Comparison of ENCODE assay signal across 27 cellular contexts in genomic region chr3:110614181-110614580, GRCh38.
"Had no signal": no experiment of that assay in that cellular context is flagged by ENCODE, and none has a peak within 500 bp of the region (broad histone marks: within the 10 kb centered on the region; RNA-seq: fewer than 3 reads in every experiment).

No MANE protein-coding gene starts in this region.

- DNase-seq: naive thymus-derived CD4-positive, alpha-beta T cell; natural killer cell; occipital lobe; pancreas; psoas muscle; right cardiac atrium; right lobe of liver; sigmoid colon; small intestine; stimulated activated CD4-positive, alpha-beta T cell treated with anti-CD3 and anti-CD28 coated beads, Interleukin-1b, Interleukin-23, amount 100 ng/mL, for 48 hours; stimulated activated CD4-positive, alpha-beta T cell treated with anti-CD3 and anti-CD28 coated beads, Interleukin-4, amount 100 ng/mL, for 1 hour; stimulated activated CD4-positive, alpha-beta T cell treated with anti-CD3 and anti-CD28 coated beads, Interleukin-4, amount 100 ng/mL, for 4 hours; stimulated activated CD8-positive, alpha-beta memory T cell treated with anti-CD3 and anti-CD28 coated beads, Interleukin-4, amount 100 ng/mL, for 48 hours; stimulated activated naive CD4-positive, alpha-beta T cell; stimulated activated naive CD8-positive, alpha-beta T cell treated with anti-CD3 and anti-CD28 coated beads, Interleukin-15, amount 100 ng/mL, for 72 hours; stimulated activated naive CD8-positive, alpha-beta T cell treated with anti-CD3 and anti-CD28 coated beads, Interleukin-15, Interleukin-2, amounts not matched to agents 100 U/mL and 50 U/mL, for 24 hours; substantia nigra; testis; tibial artery; transverse colon; upper lobe of right lung; uterus had no signal

- H3K4me1 ChIP-seq: neural progenitor cell, psoas muscle, sigmoid colon, suprapubic skin, testis, tibial artery, upper lobe of right lung, uterus had no signal

- H3K36me3 ChIP-seq: neural progenitor cell, pancreas, right lobe of liver, sigmoid colon, suprapubic skin, tibial artery, transverse colon, upper lobe of right lung, uterus had no signal

- H3K36me3 Mint-ChIP-seq: naive thymus-derived CD4-positive, alpha-beta T cell; natural killer cell; neural progenitor cell; stimulated activated memory B cell treated with anti-CD40 and anti-IgM and Interleukin-4, amounts not matched to agents 10 μg/mL and 1 μg/mL and 100 μg/mL, for 72 hours had no signal

- H3K4me3 Mint-ChIP-seq: naive thymus-derived CD4-positive, alpha-beta T cell; natural killer cell; nephron; neural progenitor cell; stimulated activated memory B cell treated with anti-CD40 and anti-IgM and Interleukin-4, amounts not matched to agents 10 μg/mL and 1 μg/mL and 100 μg/mL, for 72 hours; stimulated activated naive CD8-positive, alpha-beta T cell treated with anti-CD3 and anti-CD28 coated beads, Interleukin-15, amount 100 ng/mL, for 72 hours; type B pancreatic cell had no signal

- H3K4me2 ChIP-seq: neural progenitor cell had no signal

- H3K9ac ChIP-seq: neural progenitor cell had no signal

- H3K27me3 Mint-ChIP-seq: stimulated activated memory B cell treated with anti-CD40 and anti-IgM and Interleukin-4, amounts not matched to agents 10 μg/mL and 1 μg/mL and 100 μg/mL, for 72 hours; stimulated activated naive CD8-positive, alpha-beta T cell treated with anti-CD3 and anti-CD28 coated beads, Interleukin-15, amount 100 ng/mL, for 72 hours; type B pancreatic cell had no signal

- H3K27me3 ChIP-seq: neural progenitor cell, pancreas, right lobe of liver, sigmoid colon, suprapubic skin, testis, tibial artery, transverse colon, upper lobe of right lung, uterus had no signal

- ATAC-seq: naive thymus-derived CD4-positive, alpha-beta T cell; natural killer cell; pancreas; psoas muscle; right cardiac atrium; right lobe of liver; stimulated activated memory B cell treated with anti-CD40 and anti-IgM and Interleukin-4, amounts not matched to agents 10 μg/mL and 1 μg/mL and 100 μg/mL, for 72 hours; stimulated activated naive CD8-positive, alpha-beta T cell treated with anti-CD3 and anti-CD28 coated beads, Interleukin-15, amount 100 ng/mL, for 72 hours; stimulated activated naive CD8-positive, alpha-beta T cell treated with anti-CD3 and anti-CD28 coated beads, Interleukin-15, Interleukin-2, amounts not matched to agents 100 U/mL and 50 U/mL, for 24 hours; upper lobe of right lung had no signal

- H3K9me3 ChIP-seq: pancreas, psoas muscle, right lobe of liver, sigmoid colon, suprapubic skin, testis, tibial artery, transverse colon, upper lobe of right lung, uterus had no signal

- H3K27ac ChIP-seq: neural progenitor cell, pancreas, psoas muscle, right lobe of liver, sigmoid colon, suprapubic skin, testis, tibial artery, transverse colon, upper lobe of right lung, uterus had no signal

- H3K4me3 ChIP-seq: neural progenitor cell, pancreas, psoas muscle, right lobe of liver, sigmoid colon, suprapubic skin, testis, tibial artery, transverse colon, upper lobe of right lung, uterus had no signal

- H3K4me1 Mint-ChIP-seq: naive thymus-derived CD4-positive, alpha-beta T cell; natural killer cell; nephron; neural progenitor cell; stimulated activated memory B cell treated with anti-CD40 and anti-IgM and Interleukin-4, amounts not matched to agents 10 μg/mL and 1 μg/mL and 100 μg/mL, for 72 hours; stimulated activated naive CD8-positive, alpha-beta T cell treated with anti-CD3 and anti-CD28 coated beads, Interleukin-15, amount 100 ng/mL, for 72 hours had no signal

- H2AFZ ChIP-seq: neural progenitor cell had no signal

- H3K9me3 Mint-ChIP-seq: naive thymus-derived CD4-positive, alpha-beta T cell; nephron; neural progenitor cell; stimulated activated naive CD8-positive, alpha-beta T cell treated with anti-CD3 and anti-CD28 coated beads, Interleukin-15, amount 100 ng/mL, for 72 hours had no signal

- H3K27ac Mint-ChIP-seq: naive thymus-derived CD4-positive, alpha-beta T cell; natural killer cell; neural progenitor cell; stimulated activated memory B cell treated with anti-CD40 and anti-IgM and Interleukin-4, amounts not matched to agents 10 μg/mL and 1 μg/mL and 100 μg/mL, for 72 hours; stimulated activated naive CD8-positive, alpha-beta T cell treated with anti-CD3 and anti-CD28 coated beads, Interleukin-15, amount 100 ng/mL, for 72 hours; type B pancreatic cell had no signal
